In genomic region chr1:118988186-118989005, GRCh38 we compare ENCODE assay signal across 10 cellular contexts. TPM values are rescaled to one million over a fixed set of nuclear protein-coding genes. Genes with fewer than 3 reads are reported as not detected.
DNase-seq lines count a peak whose midpoint lies in the region; ATAC-seq and TF ChIP-seq lines count a peak whose summit lies in the region.
"Had no signal": no experiment of that assay in that cellular context is flagged by ENCODE, and none has a peak within 500 bp of the region (broad histone marks: within the 10 kb centered on the region; RNA-seq: fewer than 3 reads in every experiment).

Gene TBX15 (minus strand): TSS chr1:118988343. CDS start chr1:118987795, 548 bp downstream.

- H3K9ac ChIP-seq in muscle layer of colon (ENCODE audit: low read length): no peak within 1 kb of the TSS

- intact Hi-C loops in upper lobe of right lung (cut with DNase I): no loop called here

- H3K36me3 ChIP-seq in muscle layer of colon (ENCODE audit: insufficient read depth, low read length) (no peaks in the 10 kb centered on the region), upper lobe of right lung (no peaks in the 10 kb centered on the region)

- no peak for ATAC-seq in activated T-cell treated with anti-CD3 and anti-CD28 coated beads, Interleukin-2, amount 50 U/mL, for 72 hours (replicated peaks in 1 of 2)
- no peak for ATAC-seq in effector memory CD8-positive, alpha-beta T cell (replicated peaks)
- ATAC-seq in upper lobe of right lung: no peak
- no peak for ATAC-seq in GM21529 (IDR thresholded peaks at IDR 0.05; ENCODE audit: unreplicated experiment)

- H3K9me3 Mint-ChIP-seq in activated T-cell treated with anti-CD3 and anti-CD28 coated beads, Interleukin-2, amount 50 U/mL, for 72 hours: peaks cover 1 to 2% of the 10 kb centered on the region in 2 donors
- H3K9me3 Mint-ChIP-seq in effector memory CD8-positive, alpha-beta T cell: peaks cover 0 to 11% of the 10 kb centered on the region in 2 donors

- H3K4me3 ChIP-seq in muscle layer of colon (ENCODE audit: low read depth in 1 of 2, low read length in 2 of 2): peak within 1 kb of the TSS; percentile 41 to 47
- peak within 1 kb of the TSS; percentile 39 for H3K4me3 ChIP-seq in upper lobe of right lung

- DNase-seq in activated T-cell treated with anti-CD3 and anti-CD28 coated beads, Interleukin-2, amount 50 U/mL, for 72 hours: no peak
- DNase-seq in activated T-cell treated with anti-CD3 and anti-CD28 coated beads, Interleukin-2, amount 50 U/mL, for 48 hours: no peak
- DNase-seq in effector memory CD8-positive, alpha-beta T cell: no peak
- DNase-seq in upper lobe of right lung (no peak), SHP77 treated with DMSO at 0.1 percent for 48 hours (lab: John Stamatoyannopoulos, UW) (no peak)
- no peak for DNase-seq in effector CD8-positive, alpha-beta T cell (lab: John Stamatoyannopoulos, UW)
- DNase-seq: NCI-H1105 had no signal

- peak within 1 kb of the TSS; percentile 57 for H3K27ac Mint-ChIP-seq in activated T-cell treated with anti-CD3 and anti-CD28 coated beads, Interleukin-2, amount 50 U/mL, for 72 hours
- H3K27ac Mint-ChIP-seq in effector memory CD8-positive, alpha-beta T cell: no peak within 1 kb of the TSS

- H3K4me1 ChIP-seq in muscle layer of colon (ENCODE audit: insufficient read depth, low read length): peaks cover 40% of the 10 kb centered on the region
- H3K4me1 ChIP-seq in upper lobe of right lung: peaks cover 6% of the 10 kb centered on the region

- H3K27me3 Mint-ChIP-seq in activated T-cell treated with anti-CD3 and anti-CD28 coated beads, Interleukin-2, amount 50 U/mL, for 72 hours (ENCODE audit: low read depth): peaks cover 96% of the 10 kb centered on the region
- peaks cover 89 to 98% of the 10 kb centered on the region in 2 donors for H3K27me3 Mint-ChIP-seq in effector memory CD8-positive, alpha-beta T cell

- H3K9me3 ChIP-seq in muscle layer of colon (ENCODE audit: low read length) (peaks cover 15% of the 10 kb centered on the region), upper lobe of right lung (no peaks in the 10 kb centered on the region)

- peaks cover 96 to 100% of the 10 kb centered on the region in 2 donors for H3K27me3 ChIP-seq in muscle layer of colon (ENCODE audit: control insufficient read depth in 1 of 2, insufficient read depth in 2 of 2, low read length in 2 of 2)
- peaks cover 100% of the 10 kb centered on the region for H3K27me3 ChIP-seq in upper lobe of right lung

- peaks cover 9 to 24% of the 10 kb centered on the region in 2 donors for H3K36me3 Mint-ChIP-seq in activated T-cell treated with anti-CD3 and anti-CD28 coated beads, Interleukin-2, amount 50 U/mL, for 72 hours (ENCODE audit: insufficient read depth in 2 of 2)
- H3K36me3 Mint-ChIP-seq in effector memory CD8-positive, alpha-beta T cell (ENCODE audit: insufficient read depth): peaks cover 6% of the 10 kb centered on the region

- no peak for TF ChIP-seq CTCF in upper lobe of right lung (IDR thresholded peaks at IDR 0.05)

- H3K4me3 Mint-ChIP-seq in activated T-cell treated with anti-CD3 and anti-CD28 coated beads, Interleukin-2, amount 50 U/mL, for 72 hours: peak within 1 kb of the TSS; percentile 60 to 82
- H3K4me3 Mint-ChIP-seq in effector memory CD8-positive, alpha-beta T cell: peak within 1 kb of the TSS; percentile 15 to 54

- H3K4me1 Mint-ChIP-seq in activated T-cell treated with anti-CD3 and anti-CD28 coated beads, Interleukin-2, amount 50 U/mL, for 72 hours (ENCODE audit: low read depth): peaks cover 31% of the 10 kb centered on the region
- peaks cover 3 to 12% of the 10 kb centered on the region in 2 donors for H3K4me1 Mint-ChIP-seq in effector memory CD8-positive, alpha-beta T cell (ENCODE audit: low read depth in 2 of 2)

- no peak within 1 kb of the TSS for H3K27ac ChIP-seq in muscle layer of colon (ENCODE audit: low read depth, low read length)
- no peak within 1 kb of the TSS for H3K27ac ChIP-seq in upper lobe of right lung

RNA-seq across cellular contexts. Expression of gene TBX15, which starts in this region (rescaled TPM):
- total RNA-seq in activated T-cell treated with anti-CD3 and anti-CD28 coated beads, Interleukin-2, amount 50 U/mL, for 72 hours: under 1 TPM; 0.07 to 0.10 TPM
- 0.64 TPM for total RNA-seq in upper lobe of right lung
- total RNA-seq: activated CD8-positive, alpha-beta memory T cell treated with anti-CD3 and anti-CD28 coated beads for 36 hours had no signal
